Comparison of ENCODE assay signal across 8 cellular contexts in genomic region chr9:136882109-136882946, GRCh38.
DNase-seq lines count a peak whose midpoint lies in the region; ATAC-seq and TF ChIP-seq lines count a peak whose summit lies in the region.

No MANE protein-coding gene starts in this region.

- TF ChIP-seq CTCF in RWPE1 (conservative IDR thresholded peaks at IDR 0.05; ENCODE audit: low read depth): no peak

- H3K4me1 ChIP-seq in BLaER1 treated with 17β-estradiol and CSF1 and Interleukin-3, amounts not matched to agents 10 nM and 100 nM: peaks cover 29 to 40% (median 39%) of the 10 kb centered on the region in 10 experiments

- H3K9me3 ChIP-seq in BLaER1 treated with 17β-estradiol and CSF1 and Interleukin-3, amounts not matched to agents 10 nM and 100 nM (replicated peaks in 1 of 11): no peaks in the 10 kb centered on the region

- POLR2A ChIA-PET in RWPE1 (lab: Yijun Ruan, JAX; ENCODE audit: low non-redundant PET): interaction anchor here (0.6 to 1.4 kb wide), 3 partner anchors 16 to 37 kb away, joined by 3 to 7 read pairs (median 4); partner anchors contain the start of gene EDF1

- peak overlapping the region in 9 of 11 experiments; percentile 24 to 59 (median 42); a peak in 17 of 22 replicates for H3K9ac ChIP-seq in BLaER1 treated with 17β-estradiol and CSF1 and Interleukin-3, amounts not matched to agents 10 nM and 100 nM

- DNase-seq in RWPE1 (ENCODE audit: low spot score) (peak; percentile 98), iPS-NIHi7 (ENCODE audit: extremely low spot score) (peak; percentile 64), pons (ENCODE audit: low spot score) (no peak), NCI-H345 (lab: John Stamatoyannopoulos, UW) (no peak)
- DNase-seq in activated naive CD4-positive, alpha-beta T cell (lab: John Stamatoyannopoulos, UW): peak; percentile 51 to 69 (median 66)
- peak; percentile 81 to 94 (median 86) for DNase-seq in stimulated activated CD4-positive, alpha-beta T cell treated with anti-CD3 and anti-CD28 coated beads, TNF-alpha, amount 100 ng/mL, for 24 hours (ENCODE audit: low read depth in 3 of 3)

- peak overlapping the region in 10 of 11 experiments; percentile 4 to 64 (median 48); a peak in 15 of 22 replicates for H3K27ac ChIP-seq in BLaER1 treated with 17β-estradiol and CSF1 and Interleukin-3, amounts not matched to agents 10 nM and 100 nM
- H3K27ac ChIP-seq in RWPE1: peak overlapping the region; percentile 85

- peak overlapping the region; percentile 82 to 98 (median 89) for H3K4me2 ChIP-seq in BLaER1 treated with 17β-estradiol and CSF1 and Interleukin-3, amounts not matched to agents 10 nM and 100 nM

- peak; percentile 35 for ATAC-seq in GM21717 (IDR thresholded peaks at IDR 0.05; ENCODE audit: unreplicated experiment)

- CTCF ChIA-PET in RWPE1 (lab: Yijun Ruan, JAX): interaction anchor here (0.6 to 1.7 kb wide), 6 partner anchors 29 to 181 kb away, joined by 3 to 7 read pairs (median 4); partner anchors contain the start of genes AJM1 and FBXW5

- H3K27me3 ChIP-seq in BLaER1 treated with 17β-estradiol and CSF1 and Interleukin-3, amounts not matched to agents 10 nM and 100 nM: no peaks in the 10 kb centered on the region

- H3K36me3 ChIP-seq in BLaER1 treated with 17β-estradiol and CSF1 and Interleukin-3, amounts not matched to agents 10 nM and 100 nM: no peaks in the 10 kb centered on the region

- H3K4me3 ChIP-seq in BLaER1 treated with 17β-estradiol and CSF1 and Interleukin-3, amounts not matched to agents 10 nM and 100 nM: peak overlapping the region in 9 of 10 experiments; percentile 9 to 55 (median 22); a peak in 10 of 20 replicates

- H4K20me1 ChIP-seq in BLaER1 treated with 17β-estradiol and CSF1 and Interleukin-3, amounts not matched to agents 10 nM and 100 nM: peaks cover 0 to 7% (median 6%) of the 10 kb centered on the region in 11 experiments; a peak in 18 of 22 replicates

Comparison
In these comparisons a context has a peak if more than half of its experiments do, and no peak if none do; other contexts are left out.
1. DNase-seq: peak in RWPE1 (single experiment), activated naive CD4-positive, alpha-beta T cell (4 of 4), iPS-NIHi7 (single experiment) and stimulated activated CD4-positive, alpha-beta T cell treated with anti-CD3 and anti-CD28 coated beads, TNF-alpha, amount 100 ng/mL, for 24 hours (3 of 3); none in pons (single experiment) and NCI-H345 (single experiment).